In genomic region chr12:121983546-121984205, GRCh38 we compare ENCODE assay signal across 2 cellular contexts.
TF ChIP-seq lines count a peak whose summit lies in the region.

No MANE protein-coding gene starts in this region.

TF ChIP-seq in GM23338, 12 proteins besides CTCF, POLR2A, EP300 and RAD21:
- TF ChIP-seq STAT1 (IDR thresholded peaks at IDR 0.05; ENCODE audit: unreplicated experiment) (no peak), REST (IDR thresholded peaks at IDR 0.05; ENCODE audit: unreplicated experiment) (no peak), POLR2AphosphoS5 (IDR thresholded peaks at IDR 0.05; ENCODE audit: low read depth) (no peak), NANOG (IDR thresholded peaks at IDR 0.05; ENCODE audit: borderline replicate concordance) (no peak), ZNF331 (CRISPR knock-in tag; IDR thresholded peaks at IDR 0.05; ENCODE audit: low read depth) (no peak), JUNB (IDR thresholded peaks at IDR 0.05; ENCODE audit: unreplicated experiment) (no peak), EZH2 (IDR thresholded peaks at IDR 0.05; ENCODE audit: low read depth, unreplicated experiment) (no peak), CREB1 (CRISPR knock-in tag; IDR thresholded peaks at IDR 0.05; ENCODE audit: low read depth) (no peak), ZNF462 (CRISPR knock-in tag; IDR thresholded peaks at IDR 0.05) (no peak), EZH2phosphoT487 (IDR thresholded peaks at IDR 0.05; ENCODE audit: unreplicated experiment) (no peak), ETS1 (IDR thresholded peaks at IDR 0.05) (no peak), ZNF114 (CRISPR knock-in tag; IDR thresholded peaks at IDR 0.05) (no peak)

TF ChIP-seq in endothelial cell of umbilical vein, 7 proteins besides CTCF, POLR2A, EP300 and RAD21:
- TF ChIP-seq EZH2 (IDR thresholded peaks at IDR 0.05; ENCODE audit: borderline replicate concordance, low read depth, low read length, severe bottlenecking) (no peak), MAX (IDR thresholded peaks at IDR 0.05; ENCODE audit: insufficient read depth, insufficient read length) (no peak), JUN (IDR thresholded peaks at IDR 0.05; ENCODE audit: borderline replicate concordance, insufficient read depth, insufficient read length, low read depth) (no peak), POLR2AphosphoS5 (IDR thresholded peaks at IDR 0.05; ENCODE audit: insufficient read depth, low read depth, low read length) (no peak), MYC (IDR thresholded peaks at IDR 0.05; ENCODE audit: low read depth, low read length) (no peak), GATA2 (IDR thresholded peaks at IDR 0.05; ENCODE audit: insufficient read depth, insufficient read length, low read depth, low read length) (no peak), FOS (IDR thresholded peaks at IDR 0.05; ENCODE audit: borderline replicate concordance, insufficient read depth, low read length) (no peak)
